Comparison of ENCODE assay signal across 9 cellular contexts in the genomic region with DNA sequence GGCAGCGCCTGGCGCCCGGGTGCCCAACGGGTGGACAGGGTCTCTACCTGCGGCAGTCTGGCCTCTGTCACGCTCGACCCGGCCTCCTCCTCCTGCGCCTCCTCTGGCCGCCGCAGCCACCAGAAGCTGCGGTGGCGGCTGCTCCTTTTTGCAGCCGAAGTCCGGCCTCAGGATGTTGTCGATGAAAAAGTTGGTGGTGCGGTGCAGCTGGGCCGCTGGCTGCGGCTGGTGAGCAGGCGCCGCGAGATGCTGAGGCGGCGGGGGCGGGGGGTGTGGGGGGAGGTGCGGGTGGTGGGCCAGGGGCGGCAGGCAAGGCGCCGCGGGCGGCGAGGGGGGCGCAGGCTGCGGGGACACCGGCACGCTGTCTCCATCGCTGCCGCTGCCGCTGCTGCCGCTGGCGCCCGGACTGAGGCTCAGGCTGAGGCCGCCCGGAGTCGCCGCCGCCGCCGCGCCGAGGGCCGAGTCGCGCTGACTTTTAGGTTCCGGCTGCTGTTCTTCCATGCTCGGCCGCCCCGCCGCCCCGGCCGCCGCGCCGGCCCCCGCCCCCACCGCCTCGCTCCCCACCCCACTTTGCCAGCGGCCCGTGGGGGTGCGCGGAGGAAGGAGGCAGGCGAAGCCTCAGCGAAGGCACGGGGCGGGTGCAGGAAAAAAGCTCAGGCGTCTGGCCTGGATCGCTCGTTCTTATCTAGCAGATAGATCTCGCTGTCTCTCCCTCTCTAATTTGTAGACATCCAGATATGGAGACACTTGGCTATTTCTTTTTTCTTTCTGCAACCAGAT. TPM values are rescaled to one million over a fixed set of nuclear protein-coding genes. Genes with fewer than 3 reads are reported as not detected.
A peak's percentile ranks its signal among the peaks of the same experiment; 100 is the strongest.
DNase-seq lines count a peak whose midpoint lies in the region; ATAC-seq lines count a peak whose summit lies in the region.
"Had no signal": no experiment of that assay in that cellular context is flagged by ENCODE, and none has a peak within 500 bp of the region (broad histone marks: within the 10 kb centered on the region; RNA-seq: fewer than 3 reads in every experiment).

No MANE protein-coding gene starts in this region.

- H3K4me1 Mint-ChIP-seq in stimulated activated naive CD8-positive, alpha-beta T cell treated with anti-CD3 and anti-CD28 coated beads, Interleukin-15, Interleukin-2, amounts not matched to agents 100 ng/mL and 50 ng/mL, for 24 hours (ENCODE audit: low read depth) = peaks cover 30% of the 10 kb centered on the region
- H3K4me1 Mint-ChIP-seq in activated naive CD8-positive, alpha-beta T cell treated with anti-CD3 and anti-CD28 coated beads, Interleukin-2, amount 50 U/mL, for 24 hours = peaks cover 30% of the 10 kb centered on the region

- peaks cover 0 to 92% of the 10 kb centered on the region in 2 experiments for H3K27me3 ChIP-seq in mesenchymal stem cell (ENCODE audit: control insufficient read depth in 1 of 2, insufficient read depth in 1 of 2, low read length in 2 of 2)

- H2AFZ ChIP-seq in mesenchymal stem cell (ENCODE audit: low read depth, low read length) = no peak overlapping the region
- H2AFZ ChIP-seq: PC-9 had no signal

- peaks cover 27% of the 10 kb centered on the region for H3K4me1 ChIP-seq in mesenchymal stem cell (ENCODE audit: control insufficient read depth, insufficient read depth, low read depth, low read length)

- no peak overlapping the region for H3K14ac ChIP-seq in mesenchymal stem cell (ENCODE audit: low read length in 2 of 2)

- no peak overlapping the region for H3K4ac ChIP-seq in mesenchymal stem cell (ENCODE audit: low read depth in 1 of 2, low read length in 2 of 2)

- H3K23ac ChIP-seq in mesenchymal stem cell (ENCODE audit: low read length in 2 of 2) = no peak overlapping the region

- no peak overlapping the region for H2BK120ac ChIP-seq in mesenchymal stem cell (ENCODE audit: low read depth, low read length)

- no peaks in the 10 kb centered on the region for H3K9me3 Mint-ChIP-seq in stimulated activated naive CD8-positive, alpha-beta T cell treated with anti-CD3 and anti-CD28 coated beads, Interleukin-15, Interleukin-2, amounts not matched to agents 100 ng/mL and 50 ng/mL, for 24 hours
- no peaks in the 10 kb centered on the region for H3K9me3 Mint-ChIP-seq in activated naive CD8-positive, alpha-beta T cell treated with anti-CD3 and anti-CD28 coated beads, Interleukin-2, amount 50 U/mL, for 24 hours

- no peak for DNase-seq in stimulated activated naive CD8-positive, alpha-beta T cell treated with anti-CD3 and anti-CD28 coated beads, Interleukin-15, Interleukin-2, amounts not matched to agents 100 U/mL and 50 U/mL, for 24 hours
- no peak for DNase-seq in activated naive CD8-positive, alpha-beta T cell treated with anti-CD3 and anti-CD28 coated beads, Interleukin-2, amount 50 U/mL, for 24 hours
- DNase-seq in mesenchymal stem cell (no peak), NCI-H2227 treated with DMSO at 0.1 percent for 48 hours (lab: John Stamatoyannopoulos, UW) (no peak), NCI-H1092 treated with DMSO at 0.1 percent for 48 hours (lab: John Stamatoyannopoulos, UW) (no peak)
- DNase-seq: PC-9 had no signal

- peaks cover 89% of the 10 kb centered on the region for H3K27me3 Mint-ChIP-seq in stimulated activated naive CD8-positive, alpha-beta T cell treated with anti-CD3 and anti-CD28 coated beads, Interleukin-15, Interleukin-2, amounts not matched to agents 100 ng/mL and 50 ng/mL, for 24 hours
- peaks cover 82% of the 10 kb centered on the region for H3K27me3 Mint-ChIP-seq in activated naive CD8-positive, alpha-beta T cell treated with anti-CD3 and anti-CD28 coated beads, Interleukin-2, amount 50 U/mL, for 24 hours

- peak overlapping the region; percentile 98 for H3K9ac ChIP-seq in mesenchymal stem cell (ENCODE audit: low read length)

- WGBS in mesenchymal stem cell = 4% methylated on average over 19 of the region's 79 CpGs

- no peak overlapping the region for H3K18ac ChIP-seq in mesenchymal stem cell (ENCODE audit: low read depth in 1 of 2, low read length in 2 of 2)

- H3K9me3 ChIP-seq in mesenchymal stem cell (ENCODE audit: control insufficient read depth, low read length) = no peaks in the 10 kb centered on the region

- peak overlapping the region; percentile 57 for H3K4me2 ChIP-seq in mesenchymal stem cell (ENCODE audit: low read length, poor library complexity, severe bottlenecking)
- H3K4me2 ChIP-seq: PC-9 had no signal

- H2BK15ac ChIP-seq in mesenchymal stem cell (ENCODE audit: low read depth, poor library complexity, severe bottlenecking) = no peak overlapping the region

- H4K8ac ChIP-seq in mesenchymal stem cell (ENCODE audit: low read length) = no peak overlapping the region

- H3K27ac Mint-ChIP-seq in stimulated activated naive CD8-positive, alpha-beta T cell treated with anti-CD3 and anti-CD28 coated beads, Interleukin-15, Interleukin-2, amounts not matched to agents 100 ng/mL and 50 ng/mL, for 24 hours = no peak overlapping the region
- H3K27ac Mint-ChIP-seq in activated naive CD8-positive, alpha-beta T cell treated with anti-CD3 and anti-CD28 coated beads, Interleukin-2, amount 50 U/mL, for 24 hours = peak overlapping the region; percentile 61

- no peak overlapping the region for H2BK12ac ChIP-seq in mesenchymal stem cell (ENCODE audit: low read length in 2 of 2)

- H2AK5ac ChIP-seq in mesenchymal stem cell (ENCODE audit: low read length, severe bottlenecking) = no peak overlapping the region

- H3K27ac ChIP-seq in mesenchymal stem cell (ENCODE audit: low read length, poor library complexity, severe bottlenecking) = no peak overlapping the region
- H3K27ac ChIP-seq: PC-9 had no signal

- H3K79me1 ChIP-seq in mesenchymal stem cell (replicated peaks; ENCODE audit: low read length, poor library complexity, severe bottlenecking) = no peaks in the 10 kb centered on the region

- peaks cover 4% of the 10 kb centered on the region for H3K36me3 Mint-ChIP-seq in stimulated activated naive CD8-positive, alpha-beta T cell treated with anti-CD3 and anti-CD28 coated beads, Interleukin-15, Interleukin-2, amounts not matched to agents 100 ng/mL and 50 ng/mL, for 24 hours (ENCODE audit: low read depth)
- H3K36me3 Mint-ChIP-seq in activated naive CD8-positive, alpha-beta T cell treated with anti-CD3 and anti-CD28 coated beads, Interleukin-2, amount 50 U/mL, for 24 hours (ENCODE audit: low read depth) = peaks cover 2% of the 10 kb centered on the region

- H2BK5ac ChIP-seq in mesenchymal stem cell (ENCODE audit: low read depth, low read length, poor library complexity, severe bottlenecking) = no peak overlapping the region

- peaks cover 0 to 16% of the 10 kb centered on the region in 2 experiments for H3K36me3 ChIP-seq in mesenchymal stem cell (ENCODE audit: control insufficient read depth in 1 of 2, insufficient read depth in 2 of 2, low read depth in 1 of 2, low read length in 2 of 2)

- no peak for ATAC-seq in stimulated activated naive CD8-positive, alpha-beta T cell treated with anti-CD3 and anti-CD28 coated beads, Interleukin-15, Interleukin-2, amounts not matched to agents 100 U/mL and 50 U/mL, for 24 hours
- no peak for ATAC-seq in activated naive CD8-positive, alpha-beta T cell treated with anti-CD3 and anti-CD28 coated beads, Interleukin-2, amount 50 U/mL, for 24 hours
- ATAC-seq in HG03175 (IDR thresholded peaks at IDR 0.05; ENCODE audit: unreplicated experiment) (no peak), HG03342 (IDR thresholded peaks at IDR 0.05; ENCODE audit: unreplicated experiment) (no peak)

- H3K4me3 Mint-ChIP-seq in stimulated activated naive CD8-positive, alpha-beta T cell treated with anti-CD3 and anti-CD28 coated beads, Interleukin-15, Interleukin-2, amounts not matched to agents 100 ng/mL and 50 ng/mL, for 24 hours = peak overlapping the region; percentile 70
- H3K4me3 Mint-ChIP-seq in activated naive CD8-positive, alpha-beta T cell treated with anti-CD3 and anti-CD28 coated beads, Interleukin-2, amount 50 U/mL, for 24 hours = peak overlapping the region; percentile 53

- peak overlapping the region in 1 of 2 experiments; percentile 89 for H3K4me3 ChIP-seq in mesenchymal stem cell (ENCODE audit: insufficient read depth in 1 of 2, low read depth in 1 of 2, low read length in 2 of 2)
- H3K4me3 ChIP-seq: PC-9 had no signal

- H4K91ac ChIP-seq in mesenchymal stem cell (ENCODE audit: low read length) = no peak overlapping the region

RNA-seq across cellular contexts. Expression of a gene that starts 0.6 kb away (rescaled TPM):
- polyA plus RNA-seq in mesenchymal stem cell (2013, experiment 1 of 2) = not detected
- not detected for polyA plus RNA-seq in mesenchymal stem cell (2013, experiment 2 of 2)
